Comparison of ENCODE assay signal across 20 cellular contexts in genomic region chr5:16866220-16866619, GRCh38.
DNase-seq lines count a peak whose midpoint lies in the region; ATAC-seq and TF ChIP-seq lines count a peak whose summit lies in the region.
"Had no signal": no experiment of that assay in that cellular context is flagged by ENCODE, and none has a peak within 500 bp of the region (broad histone marks: within the 10 kb centered on the region; RNA-seq: fewer than 3 reads in every experiment).

No MANE protein-coding gene starts in this region.

- H3K4me3 ChIP-seq in ectodermal cell (ENCODE audit: insufficient read depth, low read depth, low read length) (no peak overlapping the region), left lung (no peak overlapping the region)
- H3K4me3 ChIP-seq: dorsolateral prefrontal cortex, gastrocnemius medialis, HAP-1, prostate gland, skin epidermis, transverse colon had no signal

- intact Hi-C loops in activated T-helper 1 cell treated with anti-CD3 and anti-CD28 coated beads, Interleukin-12 subunit alpha, Interleukin-12 subunit beta, Interleukin-2, Interleukin-4 antibody, amounts not matched to agents 30 ng/mL and 10 ng/mL and 1 ng/mL, durations not matched to agents 14 hours and 24 hours and 36 hours (cut with micrococcal nuclease): no loop called here
- intact Hi-C loops in left lung (cut with DNase I): no loop called here

- H3K36me3 Mint-ChIP-seq in HFFc6 (ENCODE audit: low read depth) (peaks cover 32% of the 10 kb centered on the region), progenitor cell of endocrine pancreas (ENCODE audit: insufficient read depth) (peaks cover 3% of the 10 kb centered on the region)
- no peaks in the 10 kb centered on the region for H3K36me3 Mint-ChIP-seq in activated T-helper 1 cell treated with anti-CD3 and anti-CD28 coated beads, Interleukin-12 subunit alpha, Interleukin-12 subunit beta, Interleukin-2, Interleukin-4 antibody, amounts not matched to agents 30 ng/mL and 10 ng/mL and 1 ng/mL, durations not matched to agents 14 hours and 24 hours and 36 hours (ENCODE audit: low read depth)
- H3K36me3 Mint-ChIP-seq: naive thymus-derived CD4-positive, alpha-beta T cell had no signal

- H3K27me3 ChIP-seq in ectodermal cell (ENCODE audit: control insufficient read depth, insufficient read depth, low read length, poor library complexity, severe bottlenecking): no peaks in the 10 kb centered on the region
- H3K27me3 ChIP-seq in left lung: no peaks in the 10 kb centered on the region
- H3K27me3 ChIP-seq: dorsolateral prefrontal cortex, gastrocnemius medialis, transverse colon had no signal

- H3K4me3 Mint-ChIP-seq in HFFc6 (no peak overlapping the region), progenitor cell of endocrine pancreas (ENCODE audit: low read depth) (no peak overlapping the region)
- no peak overlapping the region for H3K4me3 Mint-ChIP-seq in activated T-helper 1 cell treated with anti-CD3 and anti-CD28 coated beads, Interleukin-12 subunit alpha, Interleukin-12 subunit beta, Interleukin-2, Interleukin-4 antibody, amounts not matched to agents 30 ng/mL and 10 ng/mL and 1 ng/mL, durations not matched to agents 14 hours and 24 hours and 36 hours
- H3K4me3 Mint-ChIP-seq: activated CD8-positive, alpha-beta T cell treated with anti-CD3 and anti-CD28 coated beads for 36 hours; naive thymus-derived CD4-positive, alpha-beta T cell had no signal

- H3K9me3 ChIP-seq in ectodermal cell (ENCODE audit: control insufficient read depth, low read length) (no peaks in the 10 kb centered on the region), left lung (no peaks in the 10 kb centered on the region)
- H3K9me3 ChIP-seq: gastrocnemius medialis, HAP-1, prostate gland, transverse colon had no signal

- H3K4me1 Mint-ChIP-seq in HFFc6 (ENCODE audit: low read depth): peaks cover 76% of the 10 kb centered on the region
- peaks cover 30% of the 10 kb centered on the region for H3K4me1 Mint-ChIP-seq in progenitor cell of endocrine pancreas (ENCODE audit: low read depth)
- no peaks in the 10 kb centered on the region for H3K4me1 Mint-ChIP-seq in activated T-helper 1 cell treated with anti-CD3 and anti-CD28 coated beads, Interleukin-12 subunit alpha, Interleukin-12 subunit beta, Interleukin-2, Interleukin-4 antibody, amounts not matched to agents 30 ng/mL and 10 ng/mL and 1 ng/mL, durations not matched to agents 14 hours and 24 hours and 36 hours (ENCODE audit: low read depth)

- WGBS in ectodermal cell, 2 experiments: 85 to 88% methylated on average over 7 of the region's 7 CpGs

- H3K4me1 ChIP-seq in ectodermal cell (ENCODE audit: control insufficient read depth, insufficient read depth, low read length): peaks cover 36% of the 10 kb centered on the region
- H3K4me1 ChIP-seq in left lung: peaks cover 0 to 6% of the 10 kb centered on the region in 2 donors

- no peak for TF ChIP-seq CTCF in HFFc6 (IDR thresholded peaks at IDR 0.05)
- no peak for TF ChIP-seq CTCF in progenitor cell of endocrine pancreas (IDR thresholded peaks at IDR 0.05; ENCODE audit: unreplicated experiment)
- no peak for TF ChIP-seq CTCF in left lung (IDR thresholded peaks at IDR 0.05)

- ATAC-seq in left lung: no peak
- ATAC-seq: activated CD8-positive, alpha-beta T cell treated with anti-CD3 and anti-CD28 coated beads for 36 hours; gastrocnemius medialis; naive thymus-derived CD4-positive, alpha-beta T cell had no signal

- H3K27ac ChIP-seq in ectodermal cell (ENCODE audit: insufficient read depth, low read depth, low read length, poor library complexity, severe bottlenecking) (peak overlapping the region; percentile 82), left lung (peak overlapping the region in 1 of 2 donors; percentile 23)
- H3K27ac ChIP-seq: dorsolateral prefrontal cortex, gastrocnemius medialis, prostate gland had no signal

- peak overlapping the region; percentile 9; the same call in 1 of the 2 replicates for H3K27ac Mint-ChIP-seq in HFFc6
- H3K27ac Mint-ChIP-seq in progenitor cell of endocrine pancreas: peak overlapping the region; percentile 5
- H3K27ac Mint-ChIP-seq in activated T-helper 1 cell treated with anti-CD3 and anti-CD28 coated beads, Interleukin-12 subunit alpha, Interleukin-12 subunit beta, Interleukin-2, Interleukin-4 antibody, amounts not matched to agents 30 ng/mL and 10 ng/mL and 1 ng/mL, durations not matched to agents 14 hours and 24 hours and 36 hours: no peak overlapping the region
- H3K27ac Mint-ChIP-seq: activated CD8-positive, alpha-beta T cell treated with anti-CD3 and anti-CD28 coated beads for 36 hours; naive thymus-derived CD4-positive, alpha-beta T cell had no signal

- peaks cover 15% of the 10 kb centered on the region for H3K27me3 Mint-ChIP-seq in HFFc6 (ENCODE audit: insufficient read depth)
- no peaks in the 10 kb centered on the region for H3K27me3 Mint-ChIP-seq in progenitor cell of endocrine pancreas
- H3K27me3 Mint-ChIP-seq in activated T-helper 1 cell treated with anti-CD3 and anti-CD28 coated beads, Interleukin-12 subunit alpha, Interleukin-12 subunit beta, Interleukin-2, Interleukin-4 antibody, amounts not matched to agents 30 ng/mL and 10 ng/mL and 1 ng/mL, durations not matched to agents 14 hours and 24 hours and 36 hours (ENCODE audit: insufficient read depth): no peaks in the 10 kb centered on the region
- H3K27me3 Mint-ChIP-seq: activated CD8-positive, alpha-beta T cell treated with anti-CD3 and anti-CD28 coated beads for 36 hours had no signal

- no peaks in the 10 kb centered on the region for H3K9me3 Mint-ChIP-seq in HFFc6
- H3K9me3 Mint-ChIP-seq in progenitor cell of endocrine pancreas (ENCODE audit: low read depth): no peaks in the 10 kb centered on the region
- no peaks in the 10 kb centered on the region for H3K9me3 Mint-ChIP-seq in activated T-helper 1 cell treated with anti-CD3 and anti-CD28 coated beads, Interleukin-12 subunit alpha, Interleukin-12 subunit beta, Interleukin-2, Interleukin-4 antibody, amounts not matched to agents 30 ng/mL and 10 ng/mL and 1 ng/mL, durations not matched to agents 14 hours and 24 hours and 36 hours
- H3K9me3 Mint-ChIP-seq: activated CD8-positive, alpha-beta T cell treated with anti-CD3 and anti-CD28 coated beads for 36 hours had no signal

- DNase-seq in HFFc6: no peak
- DNase-seq in NCI-H146 (lab: John Stamatoyannopoulos, UW): peak; percentile 61
- no peak for DNase-seq in progenitor cell of endocrine pancreas (ENCODE audit: low spot score, unreplicated experiment)
- no peak for DNase-seq in middle frontal gyrus (ENCODE audit: extremely low spot score, low spot score)
- DNase-seq in activated T-helper 1 cell treated with anti-CD3 and anti-CD28 coated beads, Interleukin-12 subunit alpha, Interleukin-12 subunit beta, Interleukin-2, Interleukin-4 antibody, amounts not matched to agents 30 ng/mL and 10 ng/mL and 1 ng/mL, durations not matched to agents 14 hours and 24 hours and 36 hours (ENCODE audit: low spot score): no peak
- no peak for DNase-seq in left lung
- DNase-seq: activated CD4-positive, CD25-positive, alpha-beta regulatory T cell; activated CD8-positive, alpha-beta T cell treated with anti-CD3 and anti-CD28 coated beads for 36 hours; caudate nucleus; dorsolateral prefrontal cortex; erythroblast; gastrocnemius medialis; naive thymus-derived CD4-positive, alpha-beta T cell; NCI-H1048; stimulated activated naive CD4-positive, alpha-beta T cell had no signal

- no peaks in the 10 kb centered on the region for H3K36me3 ChIP-seq in ectodermal cell (ENCODE audit: control insufficient read depth, insufficient read depth, low read length)
- no peaks in the 10 kb centered on the region for H3K36me3 ChIP-seq in left lung
- H3K36me3 ChIP-seq: gastrocnemius medialis, prostate gland, transverse colon had no signal
